ENCODE assay signal across 13 cellular contexts in the genomic region with DNA sequence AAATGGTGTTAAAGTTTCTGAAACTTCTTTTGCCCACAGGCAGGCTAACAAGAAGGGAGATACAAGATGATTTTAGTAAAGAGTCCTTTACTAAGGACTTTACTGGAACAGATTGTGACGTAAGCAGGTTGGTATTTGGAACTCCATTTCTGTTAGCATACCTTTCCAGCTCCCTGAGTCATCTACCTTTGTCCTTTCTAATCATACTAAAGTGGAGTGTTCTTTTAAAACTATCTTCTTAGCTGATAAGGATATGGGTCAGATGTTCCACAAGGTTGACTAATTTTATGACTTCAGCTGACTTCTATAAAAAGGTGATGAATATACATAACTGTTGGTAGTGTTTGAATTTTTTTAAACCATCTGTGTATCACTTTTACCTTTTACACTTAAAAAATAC. TPM values are rescaled to one million over a fixed set of nuclear protein-coding genes. Genes with fewer than 3 reads are reported as not detected.
A peak's percentile ranks its signal among the peaks of the same experiment; 100 is the strongest.
DNase-seq lines count a peak whose midpoint lies in the region; ATAC-seq, FAIRE-seq and TF ChIP-seq lines count a peak whose summit lies in the region.
"Had no signal": no experiment of that assay in that cellular context is flagged by ENCODE, and none has a peak within 500 bp of the region (broad histone marks: within the 10 kb centered on the region; RNA-seq: fewer than 3 reads in every experiment).

No MANE protein-coding gene starts in this region.

- POLR2A ChIA-PET in Caco-2 (lab: Charles Lee) = interaction anchor here (0.5 to 1.1 kb wide), 2 partner anchors 21 to 158 kb away, joined by 4 to 15 read pairs; a partner anchor contains a TSS

- no peak for TF ChIP-seq POLR2A in right lobe of liver (IDR thresholded peaks at IDR 0.05)

- WGBS in right lobe of liver (ENCODE audit: insufficient coverage, low coverage, low lambda C conversion rate, missing lambda C conversion rate) = 26% methylated on average over 1 of the region's 1 CpG

- no peak overlapping the region for H3K4me3 Mint-ChIP-seq in Caco-2 (ENCODE audit: unreplicated experiment)
- H3K4me3 Mint-ChIP-seq: CD4-positive, alpha-beta T cell; immature natural killer cell had no signal

- H3K27ac Mint-ChIP-seq in Caco-2 (ENCODE audit: unreplicated experiment) = peak overlapping the region; percentile 85
- H3K27ac Mint-ChIP-seq: CD4-positive, alpha-beta T cell had no signal

- H3K27me3 ChIP-seq in Caco-2 (replicated peaks; ENCODE audit: control insufficient read depth, insufficient read depth, low read length) (no peaks in the 10 kb centered on the region), HUES6 (ENCODE audit: control insufficient read depth, insufficient read depth, low read length) (no peaks in the 10 kb centered on the region), bronchial epithelial cell (ENCODE audit: control insufficient read depth, insufficient read depth, low read length) (no peaks in the 10 kb centered on the region), right lobe of liver (no peaks in the 10 kb centered on the region)

- intact Hi-C loops in Caco-2 (cut with micrococcal nuclease; ENCODE audit: unreplicated experiment) = loop anchor here (1.0 kb wide), 1 partner anchor 248 kb away; no protein-coding TSS in a partner anchor
- intact Hi-C loops in right lobe of liver (cut with DNase I) = no loop called here

- TF ChIP-seq CTCF in Caco-2 (IDR thresholded peaks at IDR 0.05; ENCODE audit: insufficient read depth in 1 of 2, low read depth in 1 of 2, low read length in 1 of 2, severe bottlenecking in 1 of 2, unreplicated experiment in 1 of 2) (no peak), bronchial epithelial cell (IDR thresholded peaks at IDR 0.05; ENCODE audit: insufficient read depth, low read length, severe bottlenecking) (no peak), right lobe of liver (IDR thresholded peaks at IDR 0.05) (no peak)

- no peaks in the 10 kb centered on the region for H3K9me3 Mint-ChIP-seq in Caco-2 (ENCODE audit: unreplicated experiment)
- H3K9me3 Mint-ChIP-seq: CD4-positive, alpha-beta T cell; immature natural killer cell had no signal

- H3K4me1 Mint-ChIP-seq in Caco-2 (ENCODE audit: low read depth, unreplicated experiment) = peaks cover 43% of the 10 kb centered on the region

- H3K9me3 ChIP-seq in Caco-2 = no peaks in the 10 kb centered on the region
- no peaks in the 10 kb centered on the region for H3K9me3 ChIP-seq in HUES6 (ENCODE audit: control insufficient read depth, insufficient read depth, low read depth, low read length)
- no peaks in the 10 kb centered on the region for H3K9me3 ChIP-seq in right lobe of liver

- BruUV-seq in Caco-2 (replicated peaks; lab: Mats Ljungman, UMichigan) = no TSS peak

- H3K9ac ChIP-seq in HUES6 (ENCODE audit: low read length) = no peak overlapping the region

- no peaks in the 10 kb centered on the region for H3K27me3 Mint-ChIP-seq in Caco-2 (ENCODE audit: insufficient read depth, unreplicated experiment)
- H3K27me3 Mint-ChIP-seq: CD4-positive, alpha-beta T cell had no signal

- CTCF ChIA-PET in Caco-2 (lab: Charles Lee) = interaction anchor here (0.7 to 1.1 kb wide), 3 partner anchors 20 to 164 kb away, joined by 3 to 4 read pairs (median 4); a partner anchor contains a TSS

- ATAC-seq in right lobe of liver = peak in 3 of 4 donors; percentile 5 to 62 (median 27)
- ATAC-seq in GM21390 (IDR thresholded peaks at IDR 0.05; ENCODE audit: unreplicated experiment) = no peak
- ATAC-seq in HG03354 (IDR thresholded peaks at IDR 0.05; ENCODE audit: poor library complexity, severe bottlenecking, unreplicated experiment) = no peak
- ATAC-seq in HG03159 (IDR thresholded peaks at IDR 0.05; ENCODE audit: unreplicated experiment) = no peak

- H3K36me3 Mint-ChIP-seq in Caco-2 (ENCODE audit: insufficient read depth, unreplicated experiment) = peaks cover 74% of the 10 kb centered on the region

- DNase-seq in Caco-2 = peak in 1 of 2 experiments; percentile 74
- DNase-seq in bronchial epithelial cell (ENCODE audit: low read depth) = peak; percentile 91
- no peak for DNase-seq in right lobe of liver
- DNase-seq in NOMO-1 (lab: John Stamatoyannopoulos, UW; ENCODE audit: unreplicated experiment in 2 of 2) = no peak
- DNase-seq: CD4-positive, alpha-beta T cell; erythroblast; immature natural killer cell; NCI-H1694 treated with DMSO at 0.1 percent for 48 hours; posterior cingulate gyrus had no signal

- FAIRE-seq in bronchial epithelial cell (lab: Jason Lieb, UNC) = no peak

- H3K27ac ChIP-seq in HUES6 (ENCODE audit: low read depth, low read length) (peak overlapping the region; percentile 15; the same call in 1 of the 2 replicates), right lobe of liver (peak overlapping the region in 2 of 3 donors; percentile 22 to 52)

- H3K4me3 ChIP-seq in Caco-2 (ENCODE audit: low read depth, low read length) = no peak overlapping the region
- H3K4me3 ChIP-seq in HUES6 (ENCODE audit: low read depth, low read length) = no peak overlapping the region
- H3K4me3 ChIP-seq in bronchial epithelial cell (ENCODE audit: low read depth, low read length) = no peak overlapping the region
- no peak overlapping the region for H3K4me3 ChIP-seq in right lobe of liver

- H3K36me3 ChIP-seq in Caco-2 (ENCODE audit: control insufficient read depth, insufficient read depth, low read length) (peaks cover 2% of the 10 kb centered on the region; the same call in 1 of the 2 replicates), HUES6 (ENCODE audit: control insufficient read depth, insufficient read depth, low read length) (peaks cover 97% of the 10 kb centered on the region), bronchial epithelial cell (ENCODE audit: control insufficient read depth, insufficient read depth, low read length) (peaks cover 2% of the 10 kb centered on the region), right lobe of liver (peaks cover 0 to 75% (median 26%) of the 10 kb centered on the region in 4 donors)

- H3K4me1 ChIP-seq in Caco-2 (peaks cover 32% of the 10 kb centered on the region), HUES6 (ENCODE audit: control insufficient read depth, insufficient read depth, low read length) (peaks cover 36% of the 10 kb centered on the region), right lobe of liver (peaks cover 0 to 49% (median 6%) of the 10 kb centered on the region in 4 donors)

RNA-seq across cellular contexts. Expression of a gene that starts 21.1 kb away (rescaled TPM):
- 288 and 307 TPM in 2 replicates for total RNA-seq in Caco-2 (2022)
- 114 and 127 TPM in 2 replicates for total RNA-seq in bronchial epithelial cell
- 100 to 1,000 TPM; 276 to 691 (median 425) TPM for total RNA-seq in right lobe of liver

Comparison
In these comparisons a context has a peak if more than half of its experiments do, and no peak if none do; other contexts are left out.
1. ATAC-seq: peak in right lobe of liver (3 of 4); none in GM21390 (single experiment), HG03354 (single experiment) and HG03159 (single experiment).